ENCODE assay signal across 24 cellular contexts in the genomic region with DNA sequence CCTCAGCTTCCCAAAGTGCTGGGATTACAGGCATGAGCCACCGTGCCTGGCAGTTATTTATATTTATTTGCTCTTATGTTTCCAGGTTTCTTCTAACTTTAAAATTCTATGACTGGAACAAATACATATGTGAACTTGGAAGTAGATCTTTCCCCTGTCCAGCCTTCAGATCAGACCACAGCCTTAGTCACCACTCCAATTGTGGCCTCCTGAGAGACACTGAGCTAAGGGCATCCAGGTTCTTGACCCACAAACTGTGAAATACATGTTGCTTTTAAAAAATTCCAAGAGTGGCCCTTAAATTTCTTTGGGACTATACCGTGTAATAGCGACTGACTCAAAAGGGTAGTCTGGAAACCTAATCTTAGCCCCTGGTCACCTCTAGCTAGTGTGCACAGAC. TPM values are rescaled to one million over a fixed set of nuclear protein-coding genes. Genes with fewer than 3 reads are reported as not detected.
DNase-seq lines count a peak whose midpoint lies in the region; ATAC-seq and TF ChIP-seq lines count a peak whose summit lies in the region.
"Had no signal": no experiment of that assay in that cellular context is flagged by ENCODE, and none has a peak within 500 bp of the region (broad histone marks: within the 10 kb centered on the region; RNA-seq: fewer than 3 reads in every experiment).

No MANE protein-coding gene starts in this region.

- 96% methylated on average over 3 of the region's 3 CpGs for WGBS in thyroid gland, 2 donors

- H3K36me3 ChIP-seq in ACC112 (ENCODE audit: insufficient read depth, low read length) (no peaks in the 10 kb centered on the region), HEK293 (ENCODE audit: control insufficient read depth in 2 of 2, insufficient read depth in 1 of 2, low read length in 2 of 2) (no peaks in the 10 kb centered on the region), thyroid gland (no peaks in the 10 kb centered on the region)
- H3K36me3 ChIP-seq: cardiac muscle cell, heart left ventricle, left lung, Peyer's patch, SJCRH30, suprapubic skin had no signal

- CTCF ChIA-PET in HEK293 (lab: Yijun Ruan, JAX): interaction anchor here (0.6 to 4.3 kb wide), 7 partner anchors 21 to 422 kb away, joined by 3 to 23 read pairs (median 4); no protein-coding TSS in a partner anchor

- H3K4me1 ChIP-seq in ACC112 (ENCODE audit: control insufficient read depth, insufficient read depth, low read length, unreplicated experiment): peaks cover 19% of the 10 kb centered on the region
- peaks cover 7% of the 10 kb centered on the region for H3K4me1 ChIP-seq in HEK293 (ENCODE audit: control insufficient read depth, insufficient read depth, low read length)
- H3K4me1 ChIP-seq in thyroid gland: peaks cover 7 to 11% of the 10 kb centered on the region in 2 donors
- H3K4me1 ChIP-seq: Peyer's patch had no signal

- DNase-seq in amniotic epithelial cell (ENCODE audit: low read depth) (peak; percentile 41), iris pigment epithelial cell (ENCODE audit: low read depth) (peak; percentile 12), DMS79 treated with DMSO at 0.1 percent for 48 hours (lab: John Stamatoyannopoulos, UW) (no peak), thyroid gland (no peak), NCI-H2107 treated with DMSO at 0.1 percent for 48 hours (lab: John Stamatoyannopoulos, UW; ENCODE audit: unreplicated experiment) (no peak)
- DNase-seq: activated CD8-positive, alpha-beta T cell treated with anti-CD3 and anti-CD28 coated beads, Interleukin-2, amount 10 ng/mL, durations not matched to agents 7 days and 5 days; activated T-cell treated with anti-CD3 and anti-CD28 coated beads, Interleukin-2, amount 50 U/mL, for 1 hour; midbrain; natural killer cell; NCI-H510A treated with DMSO at 0.1 percent for 48 hours; NK-92 treated with Interleukin-12 subunit alpha and Interleukin-12 subunit beta, amount 100 ng/mL, for 24 hours; stimulated activated CD4-positive, alpha-beta T cell treated with anti-CD3 and anti-CD28 coated beads, Interleukin-4, amount 100 ng/mL, for 1 hour; stimulated activated naive B cell treated with anti-CD40 and anti-IgM and Interleukin-4, amounts not matched to agents 10 μg/mL and 1 μg/mL and 100 μg/mL, for 72 hours; T-helper 2 cell had no signal

- TF ChIP-seq POLR2A in thyroid gland (IDR thresholded peaks at IDR 0.05): no peak

- no peaks in the 10 kb centered on the region for H3K79me2 ChIP-seq in ACC112 (ENCODE audit: control insufficient read depth, insufficient read depth, low read length, unreplicated experiment)

- H3K27ac ChIP-seq in ACC112 (ENCODE audit: low read depth, low read length) (peak overlapping the region; percentile 3), HEK293 (ENCODE audit: extremely low read depth, low read depth, low read length) (no peak overlapping the region), thyroid gland (no peak overlapping the region)
- H3K27ac ChIP-seq: cardiac muscle cell, heart left ventricle, KMS-11, SJCRH30 had no signal

- H3K4me3 ChIP-seq in ACC112 (ENCODE audit: low read depth, low read length) (peak overlapping the region; percentile 84; the same call in 1 of the 2 replicates), HEK293 (ENCODE audit: low read depth, low read length) (no peak overlapping the region), thyroid gland (replicated peaks in 1 of 3) (no peak overlapping the region)

- no peak for TF ChIP-seq CTCF in HEK293 (tag by site-specific recombination; IDR thresholded peaks at IDR 0.05)
- no peak for TF ChIP-seq CTCF in thyroid gland (IDR thresholded peaks at IDR 0.05)

- no peak for ATAC-seq in GM18907 (IDR thresholded peaks at IDR 0.05; ENCODE audit: unreplicated experiment)
- ATAC-seq: activated CD8-positive, alpha-beta T cell treated with anti-CD3 and anti-CD28 coated beads, Interleukin-2, amount 10 ng/mL, durations not matched to agents 7 days and 5 days; natural killer cell; stimulated activated naive B cell treated with anti-CD40 and anti-IgM and Interleukin-4, amounts not matched to agents 10 μg/mL and 1 μg/mL and 100 μg/mL, for 72 hours had no signal

- peak overlapping the region; percentile 26 for H2AFZ ChIP-seq in ACC112 (ENCODE audit: low read length, unreplicated experiment)

- POLR2A ChIA-PET in HEK293 (lab: Yijun Ruan, JAX): interaction anchor here (0.8 to 1.6 kb wide), 2 partner anchors 77 to 174 kb away, joined by 4 to 7 read pairs; no protein-coding TSS in a partner anchor

- no peaks in the 10 kb centered on the region for H3K27me3 ChIP-seq in ACC112 (ENCODE audit: insufficient read depth, low read length)
- no peaks in the 10 kb centered on the region for H3K27me3 ChIP-seq in thyroid gland
- H3K27me3 ChIP-seq: Peyer's patch, SJCRH30, suprapubic skin had no signal

- intact Hi-C loops in thyroid gland (cut with DNase I): no loop called here

- H3K9me3 ChIP-seq in HEK293 (ENCODE audit: control insufficient read depth, insufficient read depth, low read depth, low read length) (no peaks in the 10 kb centered on the region), thyroid gland (no peaks in the 10 kb centered on the region)
- H3K9me3 ChIP-seq: left lung, Peyer's patch, SJCRH30, suprapubic skin had no signal

TF ChIP-seq in HEK293, 187 proteins besides CTCF, POLR2A, EP300 and RAD21:
- TF ChIP-seq TCF7L2 (IDR thresholded peaks at IDR 0.05; ENCODE audit: borderline replicate concordance, low read depth, low read length): no peak
- TF ChIP-seq TRIM28 (IDR thresholded peaks at IDR 0.05; ENCODE audit: borderline replicate concordance, low read length): no peak
- peak; percentile 77 for TF ChIP-seq SETDB1 (IDR thresholded peaks at IDR 0.05; ENCODE audit: insufficient read length, low read length)
- no peak for TF ChIP-seq ZNF311 (tag by site-specific recombination; IDR thresholded peaks at IDR 0.05; ENCODE audit: borderline replicate concordance)
- TF ChIP-seq ZIC2 (tag by site-specific recombination; IDR thresholded peaks at IDR 0.05): no peak
- no peak for TF ChIP-seq GLI2 (tag by site-specific recombination; IDR thresholded peaks at IDR 0.05; ENCODE audit: borderline replicate concordance, low read depth)
- no peak for TF ChIP-seq ZNF155 (tag by site-specific recombination; IDR thresholded peaks at IDR 0.05)
- no peak for TF ChIP-seq ZNF138 (tag by site-specific recombination; IDR thresholded peaks at IDR 0.05; ENCODE audit: borderline replicate concordance)

RNA-seq across cellular contexts. Expression of a gene that starts 1.5 kb away (rescaled TPM):
- 10 to 100 TPM in 1 of 4 donors, 1 to 10 TPM in 3; 2.9 to 10.5 (median 7.1) TPM for total RNA-seq in thyroid gland

Comparison
In these comparisons a context has a peak if more than half of its experiments do, and no peak if none do; other contexts are left out.
1. DNase-seq: peak in amniotic epithelial cell (single experiment) and iris pigment epithelial cell (single experiment); none in DMS79 treated with DMSO at 0.1 percent for 48 hours (single experiment), thyroid gland (0 of 2) and NCI-H2107 treated with DMSO at 0.1 percent for 48 hours (single experiment).